Comparison of ENCODE assay signal across 8 cellular contexts in the genomic region with DNA sequence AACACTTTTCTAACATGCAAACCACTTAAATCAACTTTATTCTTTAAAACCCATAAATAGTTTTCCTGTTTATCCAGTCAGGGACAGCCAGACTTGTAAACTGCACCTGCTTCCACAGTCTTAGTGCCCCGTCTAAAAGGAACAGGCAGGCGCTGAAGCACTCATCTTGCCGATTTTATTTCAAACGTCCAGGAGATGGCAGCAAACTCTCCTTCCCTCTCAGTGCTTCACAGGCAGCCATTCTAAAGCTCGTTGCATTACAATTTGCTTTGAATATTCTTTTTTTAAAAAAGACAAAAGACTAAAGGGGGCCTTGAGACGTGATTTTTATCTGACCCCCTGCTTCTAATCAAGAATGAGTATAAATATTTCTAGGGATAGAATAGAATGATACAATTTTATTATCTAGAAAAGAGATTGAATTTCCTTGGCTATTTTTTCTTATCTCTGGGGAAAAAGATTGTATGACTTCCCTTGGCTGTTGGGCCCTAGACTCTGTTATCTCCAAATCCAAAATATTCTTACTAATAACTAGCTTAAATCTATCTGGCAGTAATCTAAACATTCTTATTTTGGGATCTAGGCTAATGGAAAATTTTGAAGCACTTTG.
DNase-seq lines count a peak whose midpoint lies in the region; ATAC-seq and TF ChIP-seq lines count a peak whose summit lies in the region.

No MANE protein-coding gene starts in this region.

- H3K4me3 Mint-ChIP-seq in endothelial cell (ENCODE audit: unreplicated experiment): no peak overlapping the region

- H3K27me3 Mint-ChIP-seq in endothelial cell (ENCODE audit: unreplicated experiment): no peaks in the 10 kb centered on the region

- peak; percentile 86 for DNase-seq in COLO829 (ENCODE audit: low spot score)
- DNase-seq in NCI-H460 (ENCODE audit: extremely low read depth, low read depth): peak; percentile 67
- peak; percentile 56 for DNase-seq in activated CD4-positive, alpha-beta T cell treated with anti-CD3 and anti-CD28 coated beads for 48 hours
- DNase-seq in endothelial cell (ENCODE audit: low spot score): peak; percentile 63
- DNase-seq in myocyte (ENCODE audit: low read depth): peak; percentile 96
- DNase-seq in substantia nigra (lab: John Stamatoyannopoulos, UW): peak in 31 of 49 donors; percentile 5 to 58 (median 26)

- H3K36me3 Mint-ChIP-seq in endothelial cell (ENCODE audit: low read depth, unreplicated experiment): no peaks in the 10 kb centered on the region

- no peak overlapping the region for H3K27ac ChIP-seq in substantia nigra (ENCODE audit: low read depth, low read length, poor library complexity, severe bottlenecking)

- TF ChIP-seq CTCF in endothelial cell (IDR thresholded peaks at IDR 0.05; ENCODE audit: unreplicated experiment): peak; percentile 53

- H3K27ac Mint-ChIP-seq in endothelial cell (ENCODE audit: unreplicated experiment): no peak overlapping the region

- peaks cover 7% of the 10 kb centered on the region for H3K4me1 Mint-ChIP-seq in endothelial cell (ENCODE audit: unreplicated experiment)

- ATAC-seq in GM19351 (IDR thresholded peaks at IDR 0.05; ENCODE audit: unreplicated experiment) (peak; percentile 84), HG03354 (IDR thresholded peaks at IDR 0.05; ENCODE audit: poor library complexity, severe bottlenecking, unreplicated experiment) (peak; percentile 96)

- no peaks in the 10 kb centered on the region for H3K9me3 Mint-ChIP-seq in endothelial cell (ENCODE audit: unreplicated experiment)

Comparison
In these comparisons a context has a peak if more than half of its experiments do, and no peak if none do; other contexts are left out.
1. DNase-seq: peak in every context shown above with its lines; median percentile 96 in myocyte; 86 in COLO829; 67 in NCI-H460; 63 in endothelial cell; 56 in activated CD4-positive, alpha-beta T cell treated with anti-CD3 and anti-CD28 coated beads for 48 hours; 26 in substantia nigra.